9 cellular contexts compared by ENCODE assay signal in the genomic region with DNA sequence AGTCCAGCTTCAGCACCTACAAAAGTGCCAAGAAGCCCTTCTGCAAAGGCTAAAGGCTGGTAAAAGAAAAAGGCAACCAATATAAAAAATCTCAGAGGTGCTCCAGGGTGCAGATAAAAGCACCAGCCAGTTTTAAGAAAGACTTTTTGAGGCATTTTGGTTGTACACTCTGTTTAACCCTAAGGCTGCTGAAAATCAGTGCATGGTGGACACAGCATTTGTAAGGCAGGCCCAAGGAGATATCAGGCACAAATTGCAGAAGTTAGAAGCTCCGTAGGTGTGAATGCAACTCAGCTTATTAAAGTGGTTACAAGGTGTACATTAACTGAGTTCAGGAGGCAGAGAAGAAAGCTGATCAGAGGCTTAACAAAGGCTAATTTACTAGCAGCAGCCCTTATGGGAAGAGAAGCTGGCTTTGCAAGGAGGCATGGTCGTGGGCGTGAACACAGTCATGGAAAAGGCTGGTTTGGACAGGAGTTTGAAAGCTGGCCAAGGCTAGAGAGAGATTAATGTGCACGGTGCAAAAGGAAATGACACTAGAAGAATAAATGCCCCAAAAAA. TPM values are rescaled to one million over a fixed set of nuclear protein-coding genes. Genes with fewer than 3 reads are reported as not detected.
DNase-seq lines count a peak whose midpoint lies in the region; ATAC-seq and TF ChIP-seq lines count a peak whose summit lies in the region.
"Had no signal": no experiment of that assay in that cellular context is flagged by ENCODE, and none has a peak within 500 bp of the region (broad histone marks: within the 10 kb centered on the region; RNA-seq: fewer than 3 reads in every experiment).

No MANE protein-coding gene starts in this region.

- no peak for TF ChIP-seq POLR2A in gastrocnemius medialis (IDR thresholded peaks at IDR 0.05)

- peak; percentile 8 for ATAC-seq in GM21737 (IDR thresholded peaks at IDR 0.05; ENCODE audit: unreplicated experiment)
- peak; percentile 54 for ATAC-seq in esophagus mucosa
- no peak for ATAC-seq in psoas muscle
- ATAC-seq in gastrocnemius medialis = no peak
- no peak for ATAC-seq in HG03159 (IDR thresholded peaks at IDR 0.05; ENCODE audit: unreplicated experiment)

- in situ Hi-C loops in gastrocnemius medialis (cut with MboI; ENCODE audit: low sequenced_read_pairs in 4 of 4) = no loop called here

- H3K9me3 ChIP-seq in psoas muscle (no peaks in the 10 kb centered on the region), gastrocnemius medialis (no peaks in the 10 kb centered on the region)
- H3K9me3 ChIP-seq: SJSA1 had no signal

- TF ChIP-seq CTCF in psoas muscle (IDR thresholded peaks at IDR 0.05) = no peak
- TF ChIP-seq CTCF in gastrocnemius medialis (IDR thresholded peaks at IDR 0.05 in 4 of 5, conservative IDR thresholded peaks at IDR 0.05 in 1 of 5) = no peak

- peak; percentile 50 for DNase-seq in NCI-H82 treated with DMSO at 0.1 percent for 48 hours (lab: John Stamatoyannopoulos, UW; ENCODE audit: unreplicated experiment)
- DNase-seq in psoas muscle = no peak
- DNase-seq in SK-N-DZ (ENCODE audit: low spot score) = no peak
- DNase-seq in gastrocnemius medialis = no peak
- no peak for DNase-seq in HPDE6-E6E7 (ENCODE audit: extremely low spot score)

- H3K27me3 ChIP-seq in psoas muscle (ENCODE audit: insufficient read depth in 3 of 3, low read length in 2 of 3) (no peaks in the 10 kb centered on the region), gastrocnemius medialis (no peaks in the 10 kb centered on the region)
- H3K27me3 ChIP-seq: SJSA1 had no signal

- H3K27ac ChIP-seq in psoas muscle (no peak overlapping the region), gastrocnemius medialis (no peak overlapping the region)
- H3K27ac ChIP-seq: SJSA1 had no signal

- WGBS in psoas muscle, 3 donors = 39 to 43% (median 42%) methylated on average over 4 of the region's 4 CpGs

- H3K4me3 ChIP-seq in psoas muscle = peak overlapping the region; percentile 49
- no peak overlapping the region for H3K4me3 ChIP-seq in gastrocnemius medialis
- H3K4me3 ChIP-seq: SJSA1 had no signal

- intact Hi-C loops in psoas muscle (cut with DNase I) (no loop called here), gastrocnemius medialis (cut with DNase I; ENCODE audit: low total_unique reads) (no loop called here)

- H3K4me1 ChIP-seq in psoas muscle (no peaks in the 10 kb centered on the region), gastrocnemius medialis (no peaks in the 10 kb centered on the region)
- H3K4me1 ChIP-seq: SJSA1 had no signal

- H3K36me3 ChIP-seq in psoas muscle (ENCODE audit: insufficient read depth in 1 of 2, low read depth in 1 of 2) (no peaks in the 10 kb centered on the region), gastrocnemius medialis (no peaks in the 10 kb centered on the region)
- H3K36me3 ChIP-seq: SJSA1 had no signal

RNA-seq across cellular contexts. Expression of a gene that starts 21.1 kb away (rescaled TPM):
- total RNA-seq in esophagus mucosa = 0.64 TPM
- total RNA-seq in psoas muscle = under 1 TPM in 2 of 4 donors, not detected in 2; 0.15 to 0.48 TPM
- under 1 TPM in 1 of 3 donors, not detected in 2; 0.29 TPM for polyA plus RNA-seq in psoas muscle
- polyA plus RNA-seq in SK-N-DZ (2014; cell fraction: cytosol; rRNA removed) = not detected in 2 replicates
- polyA plus RNA-seq in SK-N-DZ (2014; cell fraction: nucleus; rRNA removed) = not detected in 2 replicates
- total RNA-seq in gastrocnemius medialis = not detected
- total RNA-seq: SJSA1 had no signal

Comparison
In these comparisons a context has a peak if more than half of its experiments do, and no peak if none do; other contexts are left out.
1. ATAC-seq: peak in GM21737 (single experiment) and esophagus mucosa (single experiment); none in psoas muscle (0 of 4), gastrocnemius medialis (0 of 2) and HG03159 (single experiment).